In the genomic region with DNA sequence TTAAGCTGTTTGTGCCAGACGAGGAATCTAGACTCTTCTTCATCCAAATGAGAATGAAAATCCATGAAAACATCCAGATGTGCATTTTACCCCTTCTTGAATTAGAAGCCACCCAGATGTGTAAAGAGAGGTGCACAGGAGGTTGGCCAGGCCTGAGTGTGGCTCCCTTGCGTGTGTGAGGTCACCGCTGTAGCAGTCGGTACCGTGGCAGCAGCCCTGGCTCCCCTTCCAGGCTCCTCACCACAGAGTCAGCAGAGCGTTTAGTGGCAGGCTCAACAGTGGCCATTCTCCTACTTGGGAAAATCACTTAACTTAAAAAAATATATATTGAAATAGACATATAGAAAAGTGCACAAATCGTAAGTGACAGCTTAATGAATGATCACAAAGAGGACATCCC, we compare ENCODE assay signal across 21 cellular contexts.
"Had no signal": no experiment of that assay in that cellular context is flagged by ENCODE, and none has a peak within 500 bp of the region (broad histone marks: within the 10 kb centered on the region; RNA-seq: fewer than 3 reads in every experiment).

No MANE protein-coding gene starts in this region.

- DNase-seq: hypothalamus; islet precursor cell; left ventricle myocardium inferior; mesendoderm; naive B cell; natural killer cell; ovary; right lobe of liver; stimulated activated CD4-positive, alpha-beta T cell treated with anti-CD3 and anti-CD28 coated beads, Interleukin-1b, Interleukin-23, amount 100 ng/mL, for 48 hours; stimulated activated CD4-positive, alpha-beta T cell treated with anti-CD3 and anti-CD28 coated beads, Interleukin-2, amount 100 ng/mL, for 48 hours; stimulated activated CD4-positive, alpha-beta T cell treated with anti-CD3 and anti-CD28 coated beads, Interleukin-4, amount 100 ng/mL, for 4 hours; stimulated activated CD8-positive, alpha-beta memory T cell treated with anti-CD3 and anti-CD28 coated beads, Interleukin-4, amount 100 ng/mL, for 48 hours; stimulated activated naive CD4-positive, alpha-beta T cell treated with Interleukin-2 at 50 U/mL for 16 hours; stimulated activated naive CD8-positive, alpha-beta T cell treated with anti-CD3 and anti-CD28 coated beads, Interleukin-15, amount 100 ng/mL, for 72 hours; substantia nigra; uterus had no signal

- H3K4me1 ChIP-seq: left ventricle myocardium inferior, right lobe of liver, tibial nerve, uterus had no signal

- H3K27ac ChIP-seq: left ventricle myocardium inferior, ovary, right atrium auricular region, right lobe of liver, tibial nerve, uterus had no signal

- H3K4me2 ChIP-seq: smooth muscle cell had no signal

- H3K27me3 ChIP-seq: ovary, right atrium auricular region, right lobe of liver, tibial nerve, uterus had no signal

- H3K36me3 ChIP-seq: left ventricle myocardium inferior, ovary, right atrium auricular region, right lobe of liver, tibial nerve, uterus had no signal

- H3K9me3 ChIP-seq: left ventricle myocardium inferior, ovary, right atrium auricular region, right lobe of liver, tibial nerve, uterus had no signal

- H3K4me3 ChIP-seq: left ventricle myocardium inferior, lung, ovary, right atrium auricular region, right lobe of liver, smooth muscle cell, tibial nerve, uterus had no signal

- ATAC-seq: natural killer cell; right lobe of liver; stimulated activated memory B cell treated with anti-CD40 and anti-IgM and Interleukin-4, amounts not matched to agents 10 μg/mL and 1 μg/mL and 100 μg/mL, for 72 hours; stimulated activated naive CD8-positive, alpha-beta T cell treated with anti-CD3 and anti-CD28 coated beads, Interleukin-15, amount 100 ng/mL, for 72 hours had no signal
